Comparison of ENCODE assay signal across 22 cellular contexts in the genomic region with DNA sequence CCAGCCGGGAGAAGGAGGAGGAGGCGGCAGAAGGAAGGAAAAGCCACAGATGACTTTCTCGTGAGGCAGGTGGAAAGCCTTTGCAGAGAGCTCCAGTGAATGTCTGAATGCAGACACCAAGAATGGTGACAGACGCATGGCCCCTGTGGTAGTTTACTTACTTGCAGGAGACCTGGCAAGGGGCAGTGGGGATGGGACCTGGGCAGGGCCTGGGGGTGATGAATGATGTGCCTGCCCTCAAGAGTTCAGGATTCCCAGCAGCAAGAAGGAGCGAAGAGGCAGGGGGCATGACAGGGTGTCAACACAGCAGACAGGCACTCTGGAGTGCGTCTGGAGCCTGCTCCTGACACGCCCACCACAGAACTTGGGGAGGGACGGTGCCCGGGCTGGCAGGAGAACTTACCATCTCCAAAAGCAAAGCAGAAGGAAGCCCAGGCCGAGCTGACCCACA.
DNase-seq lines count a peak whose midpoint lies in the region; ATAC-seq, FAIRE-seq and TF ChIP-seq lines count a peak whose summit lies in the region.
"Had no signal": no experiment of that assay in that cellular context is flagged by ENCODE, and none has a peak within 500 bp of the region (broad histone marks: within the 10 kb centered on the region; RNA-seq: fewer than 3 reads in every experiment).

No MANE protein-coding gene starts in this region.

- H3K79me2 ChIP-seq in H1 (ENCODE audit: control insufficient read depth in 1 of 2, insufficient read depth in 2 of 2, low read length in 2 of 2), result no peaks in the 10 kb centered on the region

- H3K4me3 ChIP-seq in H1 (ENCODE audit: extremely low read depth in 1 of 4, insufficient read depth in 2 of 4, low read depth in 3 of 4, low read length in 4 of 4) (no peak overlapping the region), stomach (no peak overlapping the region)

- peaks cover 4 to 17% (median 11%) of the 10 kb centered on the region in 4 experiments for H3K4me1 ChIP-seq in H1 (replicated peaks in 1 of 4; ENCODE audit: control insufficient read depth in 3 of 4, insufficient read depth in 4 of 4, low read length in 3 of 4)
- H3K4me1 ChIP-seq in stomach, result no peaks in the 10 kb centered on the region

- H3K4me2 ChIP-seq in H1 (ENCODE audit: insufficient read depth in 1 of 2, low read depth in 2 of 2, low read length in 2 of 2), result no peak overlapping the region

- no peak for TF ChIP-seq RAD21 in H1 (IDR thresholded peaks at IDR 0.05 in 1 of 2, conservative IDR thresholded peaks at IDR 0.05 in 1 of 2; ENCODE audit: low read depth in 2 of 2, low read length in 2 of 2)

- H3K23me2 ChIP-seq in H1 (ENCODE audit: low read depth, low read length), result no peaks in the 10 kb centered on the region

- H3K9me3 ChIP-seq in H1 (ENCODE audit: insufficient read depth in 2 of 2, low read depth in 1 of 2, low read length in 1 of 2), result no peaks in the 10 kb centered on the region
- H3K9me3 ChIP-seq in stomach, result peaks cover 0 to 4% (median 0%) of the 10 kb centered on the region in 4 donors

- H2BK120ac ChIP-seq in H1 (replicated peaks; ENCODE audit: low read depth, low read length), result no peak overlapping the region

- H3K27me3 Mint-ChIP-seq in nephron progenitor cell (ENCODE audit: low read depth, poor library complexity), result peaks cover 19% of the 10 kb centered on the region

- H3K79me1 ChIP-seq in H1 (ENCODE audit: low read depth, low read length), result no peaks in the 10 kb centered on the region

- H3K27ac ChIP-seq in H1 (ENCODE audit: low read depth, low read length) (no peak overlapping the region), stomach (no peak overlapping the region)
- H3K27ac ChIP-seq: C4-2B had no signal

- no peak overlapping the region for H3K23ac ChIP-seq in H1 (ENCODE audit: insufficient read length)

- 0 out of 2 replicates have a peak overlapping the region, but pooled peaks have one; percentile 1 for H2AK5ac ChIP-seq in H1 (ENCODE audit: low read depth, low read length)

- H2AFZ ChIP-seq in H1 (ENCODE audit: low read length), result no peak overlapping the region

- no peak overlapping the region for H3K14ac ChIP-seq in H1 (ENCODE audit: insufficient read length)

- H3K36me3 ChIP-seq in H1 (ENCODE audit: control insufficient read depth in 2 of 4, insufficient read depth in 4 of 4, low read length in 3 of 4) (no peaks in the 10 kb centered on the region), stomach (peaks cover 0 to 27% (median 4%) of the 10 kb centered on the region in 4 donors)

- no peak overlapping the region for H3K56ac ChIP-seq in H1 (replicated peaks; ENCODE audit: insufficient read length, low read depth, low read length)

- H2BK5ac ChIP-seq in H1 (ENCODE audit: low read depth, low read length), result peak overlapping the region; percentile 66; the same call in 1 of the 2 replicates

- H3K27me3 ChIP-seq in H1 (replicated peaks in 1 of 4; ENCODE audit: control insufficient read depth in 3 of 4, extremely low read depth in 1 of 4, insufficient read depth in 3 of 4, low read length in 3 of 4) (no peaks in the 10 kb centered on the region; a peak in 1 of 7 replicates), stomach (no peaks in the 10 kb centered on the region)

- no peak overlapping the region for H3K9ac ChIP-seq in H1 (replicated peaks in 1 of 4; ENCODE audit: extremely low read depth in 1 of 4, low read depth in 3 of 4, low read length in 3 of 4)

- DNase-seq in activated effector memory CD4-positive, alpha-beta T cell treated with anti-CD3 and anti-CD28 coated beads, Interleukin-2, amount 50 U/mL, for 16 hours, result peak; percentile 46
- DNase-seq in activated effector memory CD4-positive, alpha-beta T cell treated with Interleukin-2 at 50 U/mL for 16 hours, result no peak
- no peak for DNase-seq in H1 (ENCODE audit: low read depth in 1 of 2, low spot score in 2 of 2)
- DNase-seq in nephron progenitor cell, result no peak
- DNase-seq in stomach, result peak; percentile 20
- no peak for DNase-seq in AG08396 (ENCODE audit: low spot score)
- DNase-seq in NK-92 (lab: John Stamatoyannopoulos, UW; ENCODE audit: unreplicated experiment), result no peak
- DNase-seq: DMS53, EL, GF-D8, H7, HFFc6, Kasumi-1, NCI-H1694, NCI-H2081, NCI-H2171, NCI-H345, NCI-H524, NCI-H774 had no signal

- H4K5ac ChIP-seq in H1 (ENCODE audit: insufficient read length, low read depth, low read length), result no peak overlapping the region

- no peak for ATAC-seq in GM19467 (IDR thresholded peaks at IDR 0.05; ENCODE audit: unreplicated experiment)
- ATAC-seq: Panc1 had no signal

- H3K18ac ChIP-seq in H1 (ENCODE audit: extremely low read depth, low read length), result peak overlapping the region; percentile 71; the same call in 1 of the 2 replicates

- no peak for TF ChIP-seq POLR2A in H1 (IDR thresholded peaks at IDR 0.05; ENCODE audit: control extremely low read depth in 1 of 2, low read depth in 2 of 2, low read length in 2 of 2)
- TF ChIP-seq POLR2A in stomach (IDR thresholded peaks at IDR 0.05), result no peak

- H3K4ac ChIP-seq in H1 (replicated peaks; ENCODE audit: insufficient read length, low read depth, low read length), result no peak overlapping the region

- FAIRE-seq in H1 (lab: Jason Lieb, UNC), result no peak

- H2BK12ac ChIP-seq in H1 (ENCODE audit: low read depth, low read length), result peak overlapping the region; percentile 92; the same call in 1 of the 2 replicates

- WGBS in H1 (ENCODE audit: extremely low coverage in 1 of 2, insufficient coverage in 1 of 2, insufficient read length in 1 of 2, insufficient replicate concordance in 2 of 2, low coverage in 1 of 2, low lambda C conversion rate in 2 of 2, missing lambda C conversion rate in 1 of 2), 2 experiments, result 89% methylated on average over 10 of the region's 10 CpGs; no CpG with 5 or more reads in 1 of the 2 experiments
- WGBS in stomach, 5 donors, result 78 to 87% (median 83%) methylated on average over 10 of the region's 10 CpGs

- H4K20me1 ChIP-seq in H1 (replicated peaks in 1 of 2; ENCODE audit: control insufficient read depth in 1 of 2, insufficient read depth in 2 of 2, low read length in 2 of 2), result no peaks in the 10 kb centered on the region

- TF ChIP-seq CTCF in H1 (IDR thresholded peaks at IDR 0.05; ENCODE audit: control extremely low read depth in 1 of 3, insufficient read depth in 1 of 3, low read depth in 1 of 3, low read length in 3 of 3), result no peak
- TF ChIP-seq CTCF in nephron progenitor cell (IDR thresholded peaks at IDR 0.05), result no peak
- no peak for TF ChIP-seq CTCF in stomach (IDR thresholded peaks at IDR 0.05)

- no peak overlapping the region for H3K4me3 Mint-ChIP-seq in nephron progenitor cell
- H3K4me3 Mint-ChIP-seq: HFFc6 had no signal

- no peaks in the 10 kb centered on the region for H3K36me3 Mint-ChIP-seq in nephron progenitor cell (ENCODE audit: low read depth)

- intact Hi-C loops in stomach (cut with DNase I; ENCODE audit: low total_unique reads), result no loop called here

- peak overlapping the region; percentile 1 for H4K91ac ChIP-seq in H1 (replicated peaks; ENCODE audit: insufficient read length, low read length)

- H2BK20ac ChIP-seq in H1 (ENCODE audit: low read length), result peak overlapping the region; percentile 80

- H3K9me3 Mint-ChIP-seq in nephron progenitor cell, result peaks cover 4% of the 10 kb centered on the region

- TF ChIP-seq EP300 in H1 (IDR thresholded peaks at IDR 0.05; ENCODE audit: borderline replicate concordance in 1 of 2, low read depth in 2 of 2, low read length in 2 of 2) (no peak), stomach (IDR thresholded peaks at IDR 0.05) (no peak)

- H4K8ac ChIP-seq in H1 (ENCODE audit: extremely low read depth, insufficient read depth, low read length), result no peak overlapping the region

- CTCF ChIA-PET in H1 (lab: Charles Lee; ENCODE audit: partially characterized antibody), result interaction anchor here (1.2 to 3.4 kb wide), 3 partner anchors 12 to 345 kb away, joined by 3 to 23 read pairs (median 5); no protein-coding TSS in a partner anchor

- H3K4me1 Mint-ChIP-seq in nephron progenitor cell, result peaks cover 44% of the 10 kb centered on the region

- H2BK15ac ChIP-seq in H1 (ENCODE audit: low read length), result peak overlapping the region; percentile 72; the same call in 1 of the 2 replicates

- POLR2A ChIA-PET in H1 (lab: Charles Lee; ENCODE audit: partially characterized antibody), result interaction anchor here (1.4 kb wide), 1 partner anchor 11 kb away, joined by 4 read pairs; no protein-coding TSS in a partner anchor

- peak overlapping the region; percentile 92 for H3K27ac Mint-ChIP-seq in nephron progenitor cell
- H3K27ac Mint-ChIP-seq: HFFc6 had no signal

TF ChIP-seq in H1, 55 proteins besides CTCF, POLR2A, EP300 and RAD21 (continues in another document):
- TF ChIP-seq, protein P1, sequence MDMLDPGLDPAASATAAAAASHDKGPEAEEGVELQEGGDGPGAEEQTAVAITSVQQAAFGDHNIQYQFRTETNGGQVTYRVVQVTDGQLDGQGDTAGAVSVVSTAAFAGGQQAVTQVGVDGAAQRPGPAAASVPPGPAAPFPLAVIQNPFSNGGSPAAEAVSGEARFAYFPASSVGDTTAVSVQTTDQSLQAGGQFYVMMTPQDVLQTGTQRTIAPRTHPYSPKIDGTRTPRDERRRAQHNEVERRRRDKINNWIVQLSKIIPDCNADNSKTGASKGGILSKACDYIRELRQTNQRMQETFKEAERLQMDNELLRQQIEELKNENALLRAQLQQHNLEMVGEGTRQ (IDR thresholded peaks at IDR 0.05; ENCODE audit: low read length), result no peak
- TF ChIP-seq CBX5 (IDR thresholded peaks at IDR 0.05; ENCODE audit: low read depth, low read length), result no peak
- TF ChIP-seq RFX5 (IDR thresholded peaks at IDR 0.05; ENCODE audit: borderline replicate concordance, low read depth, low read length), result no peak
- TF ChIP-seq, protein P2, sequence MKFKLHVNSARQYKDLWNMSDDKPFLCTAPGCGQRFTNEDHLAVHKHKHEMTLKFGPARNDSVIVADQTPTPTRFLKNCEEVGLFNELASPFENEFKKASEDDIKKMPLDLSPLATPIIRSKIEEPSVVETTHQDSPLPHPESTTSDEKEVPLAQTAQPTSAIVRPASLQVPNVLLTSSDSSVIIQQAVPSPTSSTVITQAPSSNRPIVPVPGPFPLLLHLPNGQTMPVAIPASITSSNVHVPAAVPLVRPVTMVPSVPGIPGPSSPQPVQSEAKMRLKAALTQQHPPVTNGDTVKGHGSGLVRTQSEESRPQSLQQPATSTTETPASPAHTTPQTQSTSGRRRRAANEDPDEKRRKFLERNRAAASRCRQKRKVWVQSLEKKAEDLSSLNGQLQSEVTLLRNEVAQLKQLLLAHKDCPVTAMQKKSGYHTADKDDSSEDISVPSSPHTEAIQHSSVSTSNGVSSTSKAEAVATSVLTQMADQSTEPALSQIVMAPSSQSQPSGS (IDR thresholded peaks at IDR 0.05; ENCODE audit: low read length), result no peak
- no peak for TF ChIP-seq CHD2 (IDR thresholded peaks at IDR 0.05; ENCODE audit: low read length)
- no peak for TF ChIP-seq BACH1 (IDR thresholded peaks at IDR 0.05; ENCODE audit: low read length)
- TF ChIP-seq, protein P3, sequence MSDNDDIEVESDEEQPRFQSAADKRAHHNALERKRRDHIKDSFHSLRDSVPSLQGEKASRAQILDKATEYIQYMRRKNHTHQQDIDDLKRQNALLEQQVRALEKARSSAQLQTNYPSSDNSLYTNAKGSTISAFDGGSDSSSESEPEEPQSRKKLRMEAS (IDR thresholded peaks at IDR 0.05), result no peak
- no peak for TF ChIP-seq TAF1 (IDR thresholded peaks at IDR 0.05; ENCODE audit: low read depth, low read length)
- no peak for TF ChIP-seq POLR2AphosphoS5 (IDR thresholded peaks at IDR 0.05; ENCODE audit: low read depth, low read length)
- no peak for TF ChIP-seq CEBPB (IDR thresholded peaks at IDR 0.05; ENCODE audit: low read depth, low read length)

Comparison
In these comparisons a context has a peak if more than half of its experiments do, and no peak if none do; other contexts are left out.
1. DNase-seq: peak in activated effector memory CD4-positive, alpha-beta T cell treated with anti-CD3 and anti-CD28 coated beads, Interleukin-2, amount 50 U/mL, for 16 hours (single experiment) and stomach (single experiment); none in activated effector memory CD4-positive, alpha-beta T cell treated with Interleukin-2 at 50 U/mL for 16 hours (single experiment), H1 (0 of 2), nephron progenitor cell (single experiment), AG08396 (single experiment) and NK-92 (single experiment).